In genomic region chr4:2938906-2939305, GRCh38 we compare ENCODE assay signal across 12 cellular contexts. TPM values are rescaled to one million over a fixed set of nuclear protein-coding genes. Genes with fewer than 3 reads are reported as not detected.
DNase-seq lines count a peak whose midpoint lies in the region; ATAC-seq and TF ChIP-seq lines count a peak whose summit lies in the region.
"Had no signal": no experiment of that assay in that cellular context is flagged by ENCODE, and none has a peak within 500 bp of the region (broad histone marks: within the 10 kb centered on the region; RNA-seq: fewer than 3 reads in every experiment).

No MANE protein-coding gene starts in this region.

- no peak for ATAC-seq in WTC11
- no peak for ATAC-seq in HG02571 (IDR thresholded peaks at IDR 0.05; ENCODE audit: unreplicated experiment)
- ATAC-seq: naive thymus-derived CD4-positive, alpha-beta T cell had no signal

- peaks cover 37% of the 10 kb centered on the region for H3K4me1 ChIP-seq in suprapubic skin

- H3K9me3 Mint-ChIP-seq in WTC11 (no peaks in the 10 kb centered on the region), endothelial cell (ENCODE audit: unreplicated experiment) (no peaks in the 10 kb centered on the region)

- POLR2A ChIA-PET in WTC11 (lab: Charles Lee) = no interaction called here

- H3K4me3 Mint-ChIP-seq in WTC11 (no peak overlapping the region), endothelial cell (ENCODE audit: unreplicated experiment) (peak overlapping the region; percentile 78)

- TF ChIP-seq CTCF in WTC11 (IDR thresholded peaks at IDR 0.05) (no peak), endothelial cell (IDR thresholded peaks at IDR 0.05; ENCODE audit: unreplicated experiment) (no peak), suprapubic skin (IDR thresholded peaks at IDR 0.05) (no peak)

- H3K4me1 Mint-ChIP-seq in WTC11 = peaks cover 20% of the 10 kb centered on the region
- peaks cover 4% of the 10 kb centered on the region for H3K4me1 Mint-ChIP-seq in endothelial cell (ENCODE audit: unreplicated experiment)

- TF ChIP-seq POLR2A in suprapubic skin (IDR thresholded peaks at IDR 0.05) = no peak

- peaks cover 46% of the 10 kb centered on the region for H3K36me3 Mint-ChIP-seq in WTC11
- peaks cover 26% of the 10 kb centered on the region for H3K36me3 Mint-ChIP-seq in endothelial cell (ENCODE audit: low read depth, unreplicated experiment)

- no peak overlapping the region for H3K4me3 ChIP-seq in suprapubic skin

- H3K27ac Mint-ChIP-seq in WTC11 (peak overlapping the region; percentile 90; the same call in 1 of the 2 replicates), endothelial cell (ENCODE audit: unreplicated experiment) (peak overlapping the region; percentile 6)

- peak; percentile 53 for DNase-seq in activated CD8-positive, alpha-beta memory T cell treated with anti-CD3 and anti-CD28 coated beads for 24 hours
- DNase-seq in activated CD8-positive, alpha-beta memory T cell treated with anti-CD3 and anti-CD28 coated beads, Interleukin-2, amount 50 U/mL, for 4 hours = no peak
- DNase-seq in WTC11 (ENCODE audit: low spot score) (no peak), endothelial cell (ENCODE audit: low spot score) (no peak), suprapubic skin (ENCODE audit: low spot score in 2 of 2) (peak; percentile 59 to 61), NCI-H82 treated with DMSO at 0.1 percent for 48 hours (lab: John Stamatoyannopoulos, UW; ENCODE audit: unreplicated experiment) (no peak), NCI-H69 (lab: John Stamatoyannopoulos, UW) (no peak)
- DNase-seq: DMS 273 treated with DMSO at 0.1 percent for 48 hours, NCI-H1092 treated with DMSO at 0.1 percent for 48 hours, NCI-H446 had no signal

- CTCF ChIA-PET in WTC11 (lab: Charles Lee) = no interaction called here

- no peaks in the 10 kb centered on the region for H3K9me3 ChIP-seq in suprapubic skin

- no peak overlapping the region for H3K27ac ChIP-seq in suprapubic skin

- H3K36me3 ChIP-seq in suprapubic skin = peaks cover 64% of the 10 kb centered on the region

- no peaks in the 10 kb centered on the region for H3K27me3 Mint-ChIP-seq in WTC11 (ENCODE audit: low read depth)
- peaks cover 3% of the 10 kb centered on the region for H3K27me3 Mint-ChIP-seq in endothelial cell (ENCODE audit: unreplicated experiment)
- H3K27me3 Mint-ChIP-seq: naive thymus-derived CD4-positive, alpha-beta T cell had no signal

- TF ChIP-seq EP300 in suprapubic skin (IDR thresholded peaks at IDR 0.05) = no peak

- H3K27me3 ChIP-seq in suprapubic skin = no peaks in the 10 kb centered on the region

- 92% methylated on average over 14 of the region's 14 CpGs for WGBS in suprapubic skin

TF ChIP-seq in WTC11, 78 proteins besides CTCF, POLR2A, EP300 and RAD21:
- TF ChIP-seq TP53 (CRISPR knock-in tag; IDR thresholded peaks at IDR 0.05) (0 out of 2 replicates have a peak, but pooled peaks have one; percentile 47), ATF6 (CRISPR knock-in tag; IDR thresholded peaks at IDR 0.05) (no peak), ARID4B (CRISPR knock-in tag; IDR thresholded peaks at IDR 0.05; ENCODE audit: borderline replicate concordance) (no peak), ZNF425 (CRISPR knock-in tag; conservative IDR thresholded peaks at IDR 0.05) (no peak), FOXK1 (CRISPR knock-in tag; IDR thresholded peaks at IDR 0.05) (no peak)

RNA-seq across cellular contexts. Expression of gene NOP14, which starts 24.3 kb away (rescaled TPM):
- total RNA-seq in WTC11 (2021) (33.9 to 39.1 TPM (median 35.7 TPM) in 3 replicates), endothelial cell (ENCODE audit: unreplicated experiment) (22.9 TPM), suprapubic skin (10 to 100 TPM; 23.4 to 30.8 (median 27.1) TPM)

RNA-seq across cellular contexts. Expression of gene GRK4, which starts 24.5 kb away (rescaled TPM):
- total RNA-seq in WTC11 (2021) (1.4 to 3.5 TPM (median 1.6 TPM) in 3 replicates), endothelial cell (ENCODE audit: unreplicated experiment) (5.9 TPM), suprapubic skin (1 to 10 TPM; 3.3 to 8.0 (median 4.6) TPM)

Comparison
In these comparisons a context has a peak if more than half of its experiments do, and no peak if none do; other contexts are left out.
1. DNase-seq: peak in activated CD8-positive, alpha-beta memory T cell treated with anti-CD3 and anti-CD28 coated beads for 24 hours (single experiment) and suprapubic skin (2 of 2); none in activated CD8-positive, alpha-beta memory T cell treated with anti-CD3 and anti-CD28 coated beads, Interleukin-2, amount 50 U/mL, for 4 hours (single experiment), WTC11 (single experiment), endothelial cell (single experiment), NCI-H82 treated with DMSO at 0.1 percent for 48 hours (single experiment) and NCI-H69 (single experiment).